8 cellular contexts compared by ENCODE assay signal in genomic region chr3:197001972-197002700, GRCh38. TPM values are rescaled to one million over a fixed set of nuclear protein-coding genes. Genes with fewer than 3 reads are reported as not detected.
DNase-seq lines count a peak whose midpoint lies in the region; ATAC-seq and TF ChIP-seq lines count a peak whose summit lies in the region.

No MANE protein-coding gene starts in this region.

- peaks cover 22% of the 10 kb centered on the region for H3K4me1 ChIP-seq in A673 (ENCODE audit: insufficient read depth, low read length, poor library complexity, severe bottlenecking)
- peaks cover 0 to 12% (median 6%) of the 10 kb centered on the region in 4 donors for H3K4me1 ChIP-seq in Peyer's patch
- no peaks in the 10 kb centered on the region for H3K4me1 ChIP-seq in endodermal cell (ENCODE audit: control insufficient read depth, insufficient read depth, low read length)

- H3K36me3 ChIP-seq in A673 (ENCODE audit: insufficient read depth, low read length, poor library complexity, severe bottlenecking) (no peaks in the 10 kb centered on the region), Peyer's patch (no peaks in the 10 kb centered on the region), endodermal cell (ENCODE audit: control insufficient read depth, insufficient read depth, low read length) (no peaks in the 10 kb centered on the region)

- no peak for TF ChIP-seq POLR2A in Peyer's patch (IDR thresholded peaks at IDR 0.05)

- H3K4me3 ChIP-seq in A673 (ENCODE audit: low read depth, low read length, poor library complexity, severe bottlenecking): peak overlapping the region; percentile 60
- peak overlapping the region; percentile 45 to 81 (median 58) for H3K4me3 ChIP-seq in Peyer's patch
- no peak overlapping the region for H3K4me3 ChIP-seq in endodermal cell (ENCODE audit: low read length)

- H3K27me3 Mint-ChIP-seq in endodermal cell (ENCODE audit: insufficient read depth) (peaks cover 32% of the 10 kb centered on the region), natural killer cell (ENCODE audit: low read depth in 2 of 2) (peaks cover 0 to 7% of the 10 kb centered on the region in 2 donors)

- DNase-seq in A673 (ENCODE audit: low spot score): peak; percentile 38
- no peak for DNase-seq in Peyer's patch
- DNase-seq in endodermal cell: no peak
- no peak for DNase-seq in natural killer cell
- no peak for DNase-seq in MV-4-11 (lab: John Stamatoyannopoulos, UW)
- DNase-seq in GM13977 (ENCODE audit: low spot score): no peak
- no peak for DNase-seq in NK-92 treated with Interleukin-12 subunit alpha and Interleukin-12 subunit beta, amount 100 ng/mL, for 24 hours (lab: John Stamatoyannopoulos, UW)

- no peaks in the 10 kb centered on the region for H3K9me3 Mint-ChIP-seq in endodermal cell
- no peaks in the 10 kb centered on the region for H3K9me3 Mint-ChIP-seq in natural killer cell

- no peak overlapping the region for H3K9ac ChIP-seq in endodermal cell (ENCODE audit: extremely low read depth, low read length, poor library complexity, severe bottlenecking)

- peaks cover 10% of the 10 kb centered on the region for H3K36me3 Mint-ChIP-seq in endodermal cell (ENCODE audit: low read depth)
- H3K36me3 Mint-ChIP-seq in natural killer cell: no peaks in the 10 kb centered on the region

- peak overlapping the region; percentile 40 for H3K4me3 Mint-ChIP-seq in endodermal cell
- peak overlapping the region; percentile 87 for H3K4me3 Mint-ChIP-seq in natural killer cell

- peak; percentile 1 for ATAC-seq in GM21367 (IDR thresholded peaks at IDR 0.05; ENCODE audit: unreplicated experiment)
- peak in 1 of 3 donors; percentile 6 for ATAC-seq in natural killer cell

- TSS peak; percentile 61 for BruUV-seq in A673 (replicated peaks; lab: Mats Ljungman, UMichigan)

- H3K27me3 ChIP-seq in A673 (replicated peaks; ENCODE audit: insufficient read depth, low read depth, low read length, poor library complexity): no peaks in the 10 kb centered on the region
- no peaks in the 10 kb centered on the region for H3K27me3 ChIP-seq in Peyer's patch
- H3K27me3 ChIP-seq in endodermal cell (ENCODE audit: control insufficient read depth, insufficient read depth, low read length, poor library complexity, severe bottlenecking): peaks cover 18% of the 10 kb centered on the region

- H3K9me3 ChIP-seq in A673 (ENCODE audit: low read depth, low read length, poor library complexity, severe bottlenecking): no peaks in the 10 kb centered on the region
- H3K9me3 ChIP-seq in Peyer's patch: no peaks in the 10 kb centered on the region
- no peaks in the 10 kb centered on the region for H3K9me3 ChIP-seq in endodermal cell (ENCODE audit: control insufficient read depth, low read length)

- WGBS in endodermal cell (ENCODE audit: insufficient coverage in 1 of 2, insufficient read length in 1 of 2), 2 experiments: 67 to 69% methylated on average over 25 to 55 of the region's 55 CpGs

- intact Hi-C loops in A673 (cut with micrococcal nuclease; ENCODE audit: unreplicated experiment) (loop anchor here (10.0 kb wide), 1 partner anchor 513 kb away; no protein-coding TSS in a partner anchor), natural killer cell (cut with micrococcal nuclease) (loop anchor here (1.0 kb wide), 1 partner anchor 185 kb away; no protein-coding TSS in a partner anchor)

- CTCF ChIA-PET in A673 (lab: Charles Lee): no interaction called here

- TF ChIP-seq CTCF in A673 (conservative IDR thresholded peaks at IDR 0.05; ENCODE audit: low read depth, low read length) (no peak), Peyer's patch (IDR thresholded peaks at IDR 0.05) (no peak), endodermal cell (conservative IDR thresholded peaks at IDR 0.05) (no peak), natural killer cell (IDR thresholded peaks at IDR 0.05) (no peak), GM13977 (IDR thresholded peaks at IDR 0.05; ENCODE audit: extremely low read depth, insufficient read depth, missing control alignments) (no peak)

- H3K27ac Mint-ChIP-seq in endodermal cell (no peak overlapping the region), natural killer cell (peak overlapping the region; percentile 39 to 73)

- peak overlapping the region; percentile 82 for H3K27ac ChIP-seq in A673 (ENCODE audit: low read depth, low read length, poor library complexity, severe bottlenecking)
- peak overlapping the region; percentile 58 to 86 (median 69) for H3K27ac ChIP-seq in Peyer's patch
- H3K27ac ChIP-seq in endodermal cell (ENCODE audit: low read depth, low read length): no peak overlapping the region

- in situ Hi-C loops in GM13977 (cut with MboI; ENCODE audit: low pct_unique_long_range_greater_than_20kb, low sequenced_read_pairs, unreplicated experiment): loop anchor here (25.0 kb wide), 2 partner anchors 185 to 510 kb away; no protein-coding TSS in a partner anchor

- H3K4me1 Mint-ChIP-seq in endodermal cell (peaks cover 12% of the 10 kb centered on the region), natural killer cell (peaks cover 0 to 14% of the 10 kb centered on the region in 2 donors)

- POLR2A ChIA-PET in A673 (lab: Charles Lee; ENCODE audit: low non-redundant PET): interaction anchor here (0.6 kb wide), 1 partner anchor 612 kb away, joined by 5 read pairs; no protein-coding TSS in a partner anchor

RNA-seq across cellular contexts. Expression of gene MELTF, which starts 27.5 kb away (rescaled TPM):
- 2.6 and 4.3 TPM in 2 replicates for total RNA-seq in A673 (2021)
- total RNA-seq in Peyer's patch: 100 to 1,000 TPM in 1 of 4 donors, 10 to 100 TPM in 3; 17.3 to 143 (median 50.7) TPM
- total RNA-seq in endodermal cell: 10 to 100 TPM; 11.3 to 15.1 TPM
- polyA plus RNA-seq in endodermal cell (2013, experiment 1 of 2): 4.8 TPM
- 5.1 TPM for polyA plus RNA-seq in endodermal cell (2013, experiment 2 of 2)
- total RNA-seq in natural killer cell: 1 to 10 TPM; 2.4 to 4.3 (median 4.0) TPM

RNA-seq across cellular contexts. Expression of gene PIGZ, which starts 33.5 kb away (rescaled TPM):
- total RNA-seq in A673 (2021) (0.68 and 0.69 TPM in 2 replicates), Peyer's patch (100 to 1,000 TPM in 1 of 4 donors, 10 to 100 TPM in 2, 1 to 10 TPM in 1; 5.0 to 212 (median 44.5) TPM), endodermal cell (under 1 TPM; 0.22 to 0.31 TPM), natural killer cell (1 to 10 TPM; 2.2 to 2.3 (median 2.2) TPM)
- 0.46 TPM for polyA plus RNA-seq in endodermal cell (2013, experiment 1 of 2)
- not detected for polyA plus RNA-seq in endodermal cell (2013, experiment 2 of 2)

RNA-seq across cellular contexts. Expression of gene NCBP2, which starts 59.8 kb away (rescaled TPM):
- 87.6 and 93.7 TPM in 2 replicates for total RNA-seq in A673 (2021)
- total RNA-seq in Peyer's patch: 10 to 100 TPM; 21.7 to 61.1 (median 31.8) TPM
- 10 to 100 TPM; 74.9 to 97.3 TPM for total RNA-seq in endodermal cell
- 109 TPM for polyA plus RNA-seq in endodermal cell (2013, experiment 1 of 2)
- polyA plus RNA-seq in endodermal cell (2013, experiment 2 of 2): 98.5 TPM
- 10 to 100 TPM; 32.3 to 44.1 (median 37.5) TPM for total RNA-seq in natural killer cell
